Comparison of ENCODE assay signal across 9 cellular contexts in the genomic region with DNA sequence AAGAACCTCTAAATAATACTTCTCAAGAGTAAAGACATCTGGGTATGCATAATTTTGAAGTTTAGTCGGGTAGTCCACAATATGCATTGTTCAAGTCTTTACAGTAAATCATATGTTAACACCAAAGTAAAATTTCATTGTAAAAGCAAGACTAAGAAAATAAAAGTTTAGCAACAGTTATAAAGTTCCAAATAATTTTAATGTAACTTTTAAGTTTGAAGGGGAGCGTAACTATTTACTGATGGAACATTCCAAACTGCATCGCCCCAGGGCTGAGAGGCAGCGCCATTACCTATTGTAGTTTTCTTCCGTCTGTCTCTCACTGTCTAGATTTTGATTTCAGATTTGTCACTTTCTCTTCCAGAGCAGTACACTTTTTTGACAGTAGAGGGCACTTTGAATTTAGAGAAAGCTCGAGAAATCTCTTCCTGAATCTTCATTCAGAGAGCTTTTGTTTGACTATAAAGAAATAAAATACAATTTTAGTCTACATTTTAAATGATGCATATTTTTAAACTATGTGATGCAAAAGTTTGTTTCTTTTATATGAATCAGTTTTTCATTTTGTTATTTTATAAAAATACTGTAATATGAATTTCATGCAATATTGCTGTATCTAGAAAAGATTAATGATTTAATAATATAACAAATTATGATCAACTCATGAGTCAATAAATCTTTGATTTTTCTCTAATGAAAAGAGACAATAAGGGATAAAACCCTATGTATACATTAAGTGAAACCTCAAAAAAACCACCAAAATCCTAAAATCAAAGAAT.
DNase-seq lines count a peak whose midpoint lies in the region; TF ChIP-seq lines count a peak whose summit lies in the region.
"Had no signal": no experiment of that assay in that cellular context is flagged by ENCODE, and none has a peak within 500 bp of the region (broad histone marks: within the 10 kb centered on the region; RNA-seq: fewer than 3 reads in every experiment).

No MANE protein-coding gene starts in this region.

- no peaks in the 10 kb centered on the region for H3K79me2 ChIP-seq in trophoblast cell (ENCODE audit: control insufficient read depth, insufficient read depth, low read length, poor library complexity)

- H2BK5ac ChIP-seq in trophoblast cell (ENCODE audit: low read depth, low read length, poor library complexity), result no peak overlapping the region

- H3K9me3 ChIP-seq in HAP-1, result no peaks in the 10 kb centered on the region
- H3K9me3 ChIP-seq in esophagus muscularis mucosa, result no peaks in the 10 kb centered on the region
- no peaks in the 10 kb centered on the region for H3K9me3 ChIP-seq in trophoblast cell (ENCODE audit: insufficient read depth, low read depth, low read length)

- TF ChIP-seq EP300 in esophagus muscularis mucosa (IDR thresholded peaks at IDR 0.05), result no peak

- H2AFZ ChIP-seq in trophoblast cell (ENCODE audit: insufficient read depth, low read length, poor library complexity), result no peak overlapping the region

- H3K27ac ChIP-seq in esophagus muscularis mucosa (replicated peaks in 1 of 4) (no peak overlapping the region), trophoblast cell (ENCODE audit: low read depth, low read length) (no peak overlapping the region)
- H3K27ac ChIP-seq: BLaER1 treated with 17β-estradiol and CSF1 and Interleukin-3, amounts not matched to agents 10 nM and 100 nM had no signal

- peaks cover 6% of the 10 kb centered on the region for H3K79me1 ChIP-seq in trophoblast cell (ENCODE audit: low read length)

- H3K27me3 ChIP-seq in HAP-1 (ENCODE audit: low read depth), result no peaks in the 10 kb centered on the region
- H3K27me3 ChIP-seq in esophagus muscularis mucosa, result no peaks in the 10 kb centered on the region
- H3K27me3 ChIP-seq in trophoblast cell (ENCODE audit: insufficient read depth, low read length), result no peaks in the 10 kb centered on the region
- H3K27me3 ChIP-seq: BLaER1 treated with 17β-estradiol and CSF1 and Interleukin-3, amounts not matched to agents 10 nM and 100 nM had no signal

- WGBS in esophagus muscularis mucosa, result 9% methylated on average over 6 of the region's 6 CpGs
- WGBS in trophoblast cell (ENCODE audit: extremely low coverage, insufficient coverage, insufficient read length), result no CpG with 5 or more reads among the region's 6 CpGs

- no peak overlapping the region for H2AK5ac ChIP-seq in trophoblast cell (ENCODE audit: low read length)

- intact Hi-C loops in esophagus muscularis mucosa (cut with DNase I), result loop anchor here (5.0 to 10.0 kb wide), 3 partner anchors 391 to 1086 kb away; a partner anchor contains a TSS

- H2BK12ac ChIP-seq in trophoblast cell (ENCODE audit: low read length), result no peak overlapping the region

- TF ChIP-seq POLR2A in esophagus muscularis mucosa (IDR thresholded peaks at IDR 0.05; ENCODE audit: low read depth), result no peak

- H3K23ac ChIP-seq in trophoblast cell (ENCODE audit: low read length), result no peak overlapping the region

- H3K36me3 ChIP-seq in HAP-1 (replicated peaks) (no peaks in the 10 kb centered on the region), esophagus muscularis mucosa (no peaks in the 10 kb centered on the region), trophoblast cell (ENCODE audit: control insufficient read depth in 1 of 2, insufficient read depth in 2 of 2, low read length in 2 of 2) (no peaks in the 10 kb centered on the region)
- H3K36me3 ChIP-seq: BLaER1 treated with 17β-estradiol and CSF1 and Interleukin-3, amounts not matched to agents 10 nM and 100 nM had no signal

- in situ Hi-C loops in HAP-1 (cut with MboI; ENCODE audit: low sequenced_read_pairs), result no loop called here

- H3K18ac ChIP-seq in trophoblast cell (ENCODE audit: low read length), result no peak overlapping the region

- H3K9ac ChIP-seq in trophoblast cell (ENCODE audit: low read length), result no peak overlapping the region
- H3K9ac ChIP-seq: BLaER1 treated with 17β-estradiol and CSF1 and Interleukin-3, amounts not matched to agents 10 nM and 100 nM had no signal

- H3K4me2 ChIP-seq in trophoblast cell (ENCODE audit: low read length), result peak overlapping the region; percentile 36

- DNase-seq in NCI-H146 (lab: John Stamatoyannopoulos, UW) (peak; percentile 21), NCI-H146 treated with DMSO at 0.1 percent for 48 hours (lab: John Stamatoyannopoulos, UW; ENCODE audit: unreplicated experiment) (no peak), HAP-1 (ENCODE audit: low spot score in 2 of 2) (peak; percentile 62 to 82), LNCaP clone FGC (ENCODE audit: low read depth) (peak; percentile 19), RKO (ENCODE audit: low spot score) (peak; percentile 83), esophagus muscularis mucosa (ENCODE audit: extremely low spot score) (no peak), trophoblast cell (peak; percentile 25 to 94), T-helper 1 cell (no peak)

- no peak overlapping the region for H3K4ac ChIP-seq in trophoblast cell (ENCODE audit: low read depth, low read length)

- no peak overlapping the region for H4K91ac ChIP-seq in trophoblast cell (ENCODE audit: low read depth, low read length)

- no peak overlapping the region for H4K12ac ChIP-seq in trophoblast cell (ENCODE audit: low read depth, low read length)

- no peak overlapping the region for H3K14ac ChIP-seq in trophoblast cell (ENCODE audit: low read length)

- H4K8ac ChIP-seq in trophoblast cell (ENCODE audit: low read depth, low read length), result no peak overlapping the region

- no peak overlapping the region for H3K4me3 ChIP-seq in HAP-1
- no peak overlapping the region for H3K4me3 ChIP-seq in LNCaP clone FGC (ENCODE audit: low read depth, low read length)
- no peak overlapping the region for H3K4me3 ChIP-seq in esophagus muscularis mucosa
- no peak overlapping the region for H3K4me3 ChIP-seq in trophoblast cell (ENCODE audit: low read depth, low read length)
- H3K4me3 ChIP-seq: BLaER1 treated with 17β-estradiol and CSF1 and Interleukin-3, amounts not matched to agents 10 nM and 100 nM had no signal

- no peak overlapping the region for H2BK120ac ChIP-seq in trophoblast cell (ENCODE audit: insufficient read depth, low read length, poor library complexity)

- TF ChIP-seq CTCF in LNCaP clone FGC (IDR thresholded peaks at IDR 0.05; ENCODE audit: control insufficient read depth, extremely low read depth, insufficient read depth) (peak; percentile 50), esophagus muscularis mucosa (IDR thresholded peaks at IDR 0.05) (peak; percentile 81 to 85 (median 83))

- H3K4me1 ChIP-seq in HAP-1 (peaks cover 26% of the 10 kb centered on the region), esophagus muscularis mucosa (peaks cover 9 to 24% (median 18%) of the 10 kb centered on the region in 4 donors), trophoblast cell (ENCODE audit: control insufficient read depth in 1 of 2, insufficient read depth in 2 of 2, low read length in 2 of 2) (peaks cover 0 to 3% of the 10 kb centered on the region in 2 experiments)

Comparison
In these comparisons a context has a peak if more than half of its experiments do, and no peak if none do; other contexts are left out.
1. DNase-seq: peak in NCI-H146 (single experiment), HAP-1 (2 of 2), LNCaP clone FGC (single experiment), RKO (single experiment) and trophoblast cell (2 of 2); none in NCI-H146 treated with DMSO at 0.1 percent for 48 hours (single experiment), esophagus muscularis mucosa (single experiment) and T-helper 1 cell (0 of 5).